In the genomic region with DNA sequence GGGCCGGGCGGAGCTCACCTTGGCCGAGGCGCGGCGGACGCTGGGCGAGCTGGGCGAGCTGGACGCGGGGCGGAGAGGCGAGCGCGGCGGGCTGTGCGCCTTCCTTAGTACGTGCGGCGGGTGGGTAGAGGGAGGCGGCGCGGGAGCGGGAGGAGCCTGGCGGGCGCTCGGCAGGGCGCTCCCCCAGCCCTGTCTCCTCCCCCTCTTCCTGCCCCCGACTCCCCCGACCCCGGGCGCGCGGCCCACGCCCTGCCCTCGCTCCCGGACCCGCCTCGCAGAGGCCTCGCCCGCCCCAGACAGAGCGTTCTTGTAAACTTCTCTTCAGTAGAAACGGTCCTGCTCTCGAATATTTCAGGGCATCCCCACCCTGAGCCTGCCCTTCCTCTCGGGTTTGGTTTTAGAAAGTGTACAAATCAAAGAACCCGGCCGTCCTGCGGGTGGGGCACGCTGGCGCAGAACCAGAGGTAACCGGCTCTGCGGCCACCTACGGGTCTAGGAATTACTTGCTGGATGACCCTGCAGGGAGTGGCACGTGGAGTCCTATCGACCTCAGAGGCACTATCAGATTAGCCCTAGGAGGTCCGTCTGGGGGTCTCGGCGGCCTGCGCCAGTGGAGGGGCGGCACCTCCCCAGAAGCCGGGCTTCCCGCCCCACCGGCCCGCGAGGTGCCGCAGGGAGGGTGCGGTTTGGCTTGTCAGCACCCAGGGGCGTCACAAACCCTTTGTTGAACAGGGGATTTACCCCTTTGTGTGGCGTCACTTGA, we compare ENCODE assay signal across 1 cellular context.
A peak's percentile ranks its signal among the peaks of the same experiment; 100 is the strongest.
TF ChIP-seq lines count a peak whose summit lies in the region.

A gene with protein sequence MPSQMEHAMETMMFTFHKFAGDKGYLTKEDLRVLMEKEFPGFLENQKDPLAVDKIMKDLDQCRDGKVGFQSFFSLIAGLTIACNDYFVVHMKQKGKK (minus strand): TSS at position 126 of the 763 bp plus-strand sequence. CDS start 7,629 bp downstream, outside the sequence.

TF ChIP-seq in H1, 55 proteins besides CTCF, POLR2A, EP300 and RAD21:
- TF ChIP-seq TAF1 (IDR thresholded peaks at IDR 0.05; ENCODE audit: low read depth, low read length): peak; percentile 51; the same call in 1 of the 2 replicates
- TF ChIP-seq ATF3 (IDR thresholded peaks at IDR 0.05; ENCODE audit: insufficient read depth, low read depth, low read length): no peak
- TF ChIP-seq TBP (IDR thresholded peaks at IDR 0.05; ENCODE audit: low read depth, low read length): 0 out of 2 replicates have a peak, but pooled peaks have one; percentile 4
- no peak for TF ChIP-seq EGR1 (IDR thresholded peaks at IDR 0.05; ENCODE audit: borderline replicate concordance, low read depth, low read length)
- TF ChIP-seq, protein P1, sequence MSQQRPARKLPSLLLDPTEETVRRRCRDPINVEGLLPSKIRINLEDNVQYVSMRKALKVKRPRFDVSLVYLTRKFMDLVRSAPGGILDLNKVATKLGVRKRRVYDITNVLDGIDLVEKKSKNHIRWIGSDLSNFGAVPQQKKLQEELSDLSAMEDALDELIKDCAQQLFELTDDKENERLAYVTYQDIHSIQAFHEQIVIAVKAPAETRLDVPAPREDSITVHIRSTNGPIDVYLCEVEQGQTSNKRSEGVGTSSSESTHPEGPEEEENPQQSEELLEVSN (IDR thresholded peaks at IDR 0.05): peak; percentile 54; the same call in 1 of the 2 replicates
- no peak for TF ChIP-seq RFX5 (IDR thresholded peaks at IDR 0.05; ENCODE audit: borderline replicate concordance, low read depth, low read length)
- TF ChIP-seq SP1 (IDR thresholded peaks at IDR 0.05; ENCODE audit: low read depth, low read length): no peak
- TF ChIP-seq POLR2AphosphoS5 (IDR thresholded peaks at IDR 0.05; ENCODE audit: low read depth, low read length): peak; percentile 51; the same call in 1 of the 2 replicates
- peak; percentile 86 for TF ChIP-seq MAX (IDR thresholded peaks at IDR 0.05)
- TF ChIP-seq SIX5 (IDR thresholded peaks at IDR 0.05; ENCODE audit: low read depth, low read length): no peak
- TF ChIP-seq TEAD4 (IDR thresholded peaks at IDR 0.05; ENCODE audit: low read depth, low read length): no peak
- TF ChIP-seq RBBP5 (IDR thresholded peaks at IDR 0.05; ENCODE audit: borderline replicate concordance, low read depth, low read length): peak; percentile 9; the same call in 1 of the 2 replicates
- TF ChIP-seq KDM4A (IDR thresholded peaks at IDR 0.05; ENCODE audit: low read depth, low read length, severe bottlenecking): peak; percentile 90
